In genomic region chr15:25180606-25181289, GRCh38 we compare ENCODE assay signal across 20 cellular contexts.
DNase-seq lines count a peak whose midpoint lies in the region; ATAC-seq and TF ChIP-seq lines count a peak whose summit lies in the region.
"Had no signal": no experiment of that assay in that cellular context is flagged by ENCODE, and none has a peak within 500 bp of the region (broad histone marks: within the 10 kb centered on the region; RNA-seq: fewer than 3 reads in every experiment).

No MANE protein-coding gene starts in this region.

- peak; percentile 1 for DNase-seq in activated T-cell treated with anti-CD3 and anti-CD28 coated beads, Interleukin-2, amount 50 U/mL, for 4 hours
- DNase-seq in activated T-cell treated with anti-CD3 and anti-CD28 coated beads for 4 hours, result no peak
- peak; percentile 79 for DNase-seq in esophagus muscularis mucosa (ENCODE audit: extremely low spot score)
- peak; percentile 44 for DNase-seq in natural killer cell treated with Interleukin-12 subunit alpha and Interleukin-12 subunit beta and Interleukin-15 and Interleukin-18, amount 100 ng/mL, for 72 hours (ENCODE audit: low spot score)
- peak; percentile 10 to 31 for DNase-seq in upper lobe of left lung
- DNase-seq: activated CD4-positive, alpha-beta T cell treated with anti-CD3 and anti-CD28 coated beads, Interleukin-2, amount 10 ng/mL, durations not matched to agents 24 days and 14 days; anterior cingulate cortex; cerebellar nuclear complex; NCI-H1417; NCI-H82; occipital lobe; PC-9; thyroid gland had no signal

- peaks cover 3% of the 10 kb centered on the region for H3K9me3 Mint-ChIP-seq in activated T-cell treated with anti-CD3 and anti-CD28 coated beads, Interleukin-2, amount 50 U/mL, for 4 hours
- H3K9me3 Mint-ChIP-seq in natural killer cell treated with Interleukin-12 subunit alpha and Interleukin-12 subunit beta and Interleukin-15 and Interleukin-18, amount 100 ng/mL, for 72 hours, result no peaks in the 10 kb centered on the region

- no peak for TF ChIP-seq EP300 in esophagus muscularis mucosa (IDR thresholded peaks at IDR 0.05)
- no peak for TF ChIP-seq EP300 in upper lobe of left lung (IDR thresholded peaks at IDR 0.05)

- H3K27me3 Mint-ChIP-seq in activated T-cell treated with anti-CD3 and anti-CD28 coated beads, Interleukin-2, amount 50 U/mL, for 4 hours (ENCODE audit: low read depth), result no peaks in the 10 kb centered on the region
- H3K27me3 Mint-ChIP-seq in natural killer cell treated with Interleukin-12 subunit alpha and Interleukin-12 subunit beta and Interleukin-15 and Interleukin-18, amount 100 ng/mL, for 72 hours, result no peaks in the 10 kb centered on the region
- H3K27me3 Mint-ChIP-seq: activated CD4-positive, alpha-beta T cell treated with anti-CD3 and anti-CD28 coated beads, Interleukin-2, amount 10 ng/mL, durations not matched to agents 24 days and 14 days had no signal

- no peak overlapping the region for H3K4me3 ChIP-seq in esophagus muscularis mucosa
- no peak overlapping the region for H3K4me3 ChIP-seq in upper lobe of left lung
- H3K4me3 ChIP-seq: PC-9, SK-N-MC, smooth muscle cell, thyroid gland had no signal

- no peak for ATAC-seq in activated T-cell treated with anti-CD3 and anti-CD28 coated beads, Interleukin-2, amount 50 U/mL, for 4 hours
- no peak for ATAC-seq in natural killer cell treated with Interleukin-12 subunit alpha and Interleukin-12 subunit beta and Interleukin-15 and Interleukin-18, amount 100 ng/mL, for 72 hours
- ATAC-seq in upper lobe of left lung (ENCODE audit: low FRiP score in 2 of 2) (no peak), HG03159 (IDR thresholded peaks at IDR 0.05; ENCODE audit: unreplicated experiment) (no peak), HG03457 (IDR thresholded peaks at IDR 0.05; ENCODE audit: unreplicated experiment) (no peak), HG03097 (IDR thresholded peaks at IDR 0.05; ENCODE audit: low FRiP score, unreplicated experiment) (no peak)

- no peaks in the 10 kb centered on the region for H3K4me1 ChIP-seq in esophagus muscularis mucosa
- H3K4me1 ChIP-seq in upper lobe of left lung, result no peaks in the 10 kb centered on the region
- H3K4me1 ChIP-seq: thyroid gland had no signal

- TF ChIP-seq CTCF in esophagus muscularis mucosa (IDR thresholded peaks at IDR 0.05) (no peak), upper lobe of left lung (IDR thresholded peaks at IDR 0.05) (no peak)

- H3K4me3 Mint-ChIP-seq in activated T-cell treated with anti-CD3 and anti-CD28 coated beads, Interleukin-2, amount 50 U/mL, for 4 hours, result no peak overlapping the region
- no peak overlapping the region for H3K4me3 Mint-ChIP-seq in natural killer cell treated with Interleukin-12 subunit alpha and Interleukin-12 subunit beta and Interleukin-15 and Interleukin-18, amount 100 ng/mL, for 72 hours
- H3K4me3 Mint-ChIP-seq: activated CD4-positive, alpha-beta T cell treated with anti-CD3 and anti-CD28 coated beads, Interleukin-2, amount 10 ng/mL, durations not matched to agents 24 days and 14 days; activated T-helper 1 cell treated with anti-CD3 and anti-CD28 coated beads, Interleukin-12 subunit alpha, Interleukin-12 subunit beta, Interleukin-2, Interleukin-4 antibody, amounts not matched to agents 30 ng/mL and 10 ng/mL and 1 ng/mL, durations not matched to agents 14 hours and 24 hours and 36 hours had no signal

- no peaks in the 10 kb centered on the region for H3K36me3 Mint-ChIP-seq in activated T-cell treated with anti-CD3 and anti-CD28 coated beads, Interleukin-2, amount 50 U/mL, for 4 hours (ENCODE audit: insufficient read depth)
- H3K36me3 Mint-ChIP-seq in natural killer cell treated with Interleukin-12 subunit alpha and Interleukin-12 subunit beta and Interleukin-15 and Interleukin-18, amount 100 ng/mL, for 72 hours, result no peaks in the 10 kb centered on the region

- intact Hi-C loops in esophagus muscularis mucosa (cut with DNase I), result no loop called here

- no peaks in the 10 kb centered on the region for H3K4me1 Mint-ChIP-seq in activated T-cell treated with anti-CD3 and anti-CD28 coated beads, Interleukin-2, amount 50 U/mL, for 4 hours (ENCODE audit: low read depth)
- no peaks in the 10 kb centered on the region for H3K4me1 Mint-ChIP-seq in natural killer cell treated with Interleukin-12 subunit alpha and Interleukin-12 subunit beta and Interleukin-15 and Interleukin-18, amount 100 ng/mL, for 72 hours (ENCODE audit: low read depth in 2 of 2)
- H3K4me1 Mint-ChIP-seq: activated CD4-positive, alpha-beta T cell treated with anti-CD3 and anti-CD28 coated beads, Interleukin-2, amount 10 ng/mL, durations not matched to agents 24 days and 14 days had no signal

- TF ChIP-seq POLR2A in esophagus muscularis mucosa (IDR thresholded peaks at IDR 0.05; ENCODE audit: low read depth) (no peak), upper lobe of left lung (IDR thresholded peaks at IDR 0.05) (no peak)

- H3K27ac Mint-ChIP-seq in natural killer cell treated with Interleukin-12 subunit alpha and Interleukin-12 subunit beta and Interleukin-15 and Interleukin-18, amount 100 ng/mL, for 72 hours, result no peak overlapping the region
- H3K27ac Mint-ChIP-seq: activated CD4-positive, alpha-beta T cell treated with anti-CD3 and anti-CD28 coated beads, Interleukin-2, amount 10 ng/mL, durations not matched to agents 24 days and 14 days; activated T-helper 1 cell treated with anti-CD3 and anti-CD28 coated beads, Interleukin-12 subunit alpha, Interleukin-12 subunit beta, Interleukin-2, Interleukin-4 antibody, amounts not matched to agents 30 ng/mL and 10 ng/mL and 1 ng/mL, durations not matched to agents 14 hours and 24 hours and 36 hours had no signal

- WGBS in esophagus muscularis mucosa, result 71% methylated on average over 7 of the region's 15 CpGs
- WGBS in upper lobe of left lung, 2 donors, result 79% methylated on average over 15 of the region's 15 CpGs; no CpG with 5 or more reads in 1 of the 2 donors

- H3K27me3 ChIP-seq in esophagus muscularis mucosa, result no peaks in the 10 kb centered on the region
- no peaks in the 10 kb centered on the region for H3K27me3 ChIP-seq in upper lobe of left lung
- H3K27me3 ChIP-seq: thyroid gland had no signal

- H3K36me3 ChIP-seq in esophagus muscularis mucosa (no peaks in the 10 kb centered on the region), upper lobe of left lung (no peaks in the 10 kb centered on the region)
- H3K36me3 ChIP-seq: thyroid gland had no signal

- peaks cover 0 to 69% (median 21%) of the 10 kb centered on the region in 4 donors for H3K9me3 ChIP-seq in esophagus muscularis mucosa
- H3K9me3 ChIP-seq in upper lobe of left lung, result peaks cover 0 to 87% (median 10%) of the 10 kb centered on the region in 4 donors
- H3K9me3 ChIP-seq: thyroid gland had no signal

- H3K27ac ChIP-seq in esophagus muscularis mucosa (replicated peaks in 1 of 4) (no peak overlapping the region), upper lobe of left lung (no peak overlapping the region)
- H3K27ac ChIP-seq: C4-2B, PC-9, SK-N-MC, thyroid gland had no signal
